19 cellular contexts compared by ENCODE assay signal in genomic region chr16:10332301-10332700, GRCh38. TPM values are rescaled to one million over a fixed set of nuclear protein-coding genes. Genes with fewer than 3 reads are reported as not detected.
A peak's percentile ranks its signal among the peaks of the same experiment; 100 is the strongest.
DNase-seq lines count a peak whose midpoint lies in the region; ATAC-seq, FAIRE-seq and TF ChIP-seq lines count a peak whose summit lies in the region.
"Had no signal": no experiment of that assay in that cellular context is flagged by ENCODE, and none has a peak within 500 bp of the region (broad histone marks: within the 10 kb centered on the region; RNA-seq: fewer than 3 reads in every experiment).

No MANE protein-coding gene starts in this region.

- TF ChIP-seq CTCF in cardiac muscle cell (IDR thresholded peaks at IDR 0.05; ENCODE audit: low read depth, low read length) = no peak
- TF ChIP-seq CTCF in pancreas (IDR thresholded peaks at IDR 0.05) = no peak

- DNase-seq in ELF-1 (ENCODE audit: low read depth, low spot score) (peak; percentile 74), RCC 7860 (ENCODE audit: low spot score) (peak; percentile 57), cardiac muscle cell (ENCODE audit: low read depth in 1 of 2, low spot score in 1 of 2) (peak in 1 of 2 donors; percentile 75), pancreas (peak in 2 of 6 donors; percentile 40 to 44), NCI-H146 (lab: John Stamatoyannopoulos, UW) (no peak), NCI-H748 (lab: John Stamatoyannopoulos, UW; ENCODE audit: unreplicated experiment) (no peak)
- DNase-seq: activated CD4-positive, CD25-positive, alpha-beta regulatory T cell; anterior cingulate cortex; colonic mucosa; DMS153; mammary epithelial cell; NCI-H1092 treated with DMSO at 0.1 percent for 48 hours; NCI-H69; stimulated activated CD4-positive, alpha-beta T cell treated with anti-CD3 and anti-CD28 coated beads, Interleukin-2, amount 100 ng/mL, for 24 hours; T-helper 1 cell had no signal

- H3K9me3 ChIP-seq in cardiac muscle cell (ENCODE audit: low read depth) (no peaks in the 10 kb centered on the region), pancreas (no peaks in the 10 kb centered on the region)
- H3K9me3 ChIP-seq: colonic mucosa, gastroesophageal sphincter had no signal

- H3K27ac ChIP-seq in cardiac muscle cell (peak overlapping the region; percentile 91), pancreas (peak overlapping the region in 3 of 4 donors; percentile 7 to 57 (median 34))
- H3K27ac ChIP-seq: colonic mucosa, gastroesophageal sphincter had no signal

- H3K4me3 ChIP-seq in cardiac muscle cell = no peak overlapping the region
- H3K4me3 ChIP-seq in pancreas = no peak overlapping the region
- H3K4me3 ChIP-seq: colonic mucosa, gastroesophageal sphincter had no signal

- H3K4me1 ChIP-seq in cardiac muscle cell (ENCODE audit: low read depth) (peaks cover 10% of the 10 kb centered on the region), pancreas (peaks cover 0 to 5% (median 3%) of the 10 kb centered on the region in 3 donors)
- H3K4me1 ChIP-seq: colonic mucosa, gastroesophageal sphincter had no signal

- H3K27me3 ChIP-seq in cardiac muscle cell = no peaks in the 10 kb centered on the region
- no peaks in the 10 kb centered on the region for H3K27me3 ChIP-seq in pancreas
- H3K27me3 ChIP-seq: colonic mucosa, gastroesophageal sphincter had no signal

- ATAC-seq in pancreas (peak; percentile 63 to 85 (median 76)), HG03354 (IDR thresholded peaks at IDR 0.05; ENCODE audit: poor library complexity, severe bottlenecking, unreplicated experiment) (no peak), HG03457 (IDR thresholded peaks at IDR 0.05; ENCODE audit: unreplicated experiment) (no peak)
- ATAC-seq: gastroesophageal sphincter, sciatic nerve had no signal

- H3K36me3 ChIP-seq in cardiac muscle cell (no peaks in the 10 kb centered on the region), pancreas (no peaks in the 10 kb centered on the region)
- H3K36me3 ChIP-seq: colonic mucosa, gastroesophageal sphincter had no signal

- FAIRE-seq in RCC 7860 (lab: Jason Lieb, UNC) = no peak
- FAIRE-seq in pancreas (lab: Jason Lieb, UNC) = no peak

- intact Hi-C loops in pancreas (cut with DNase I) = no loop called here

RNA-seq across cellular contexts. Expression of gene ATF7IP2, which starts 53.6 kb away (rescaled TPM):
- total RNA-seq in cardiac muscle cell (26.0 and 29.6 TPM in 2 replicates), pancreas (10 to 100 TPM; 11.0 to 17.4 (median 15.4) TPM)
- polyA plus RNA-seq in cardiac muscle cell (59.4 and 93.5 TPM in 2 replicates), pancreas (10 to 100 TPM; 27.6 to 37.4 TPM)

Comparison
In these comparisons a context has a peak if more than half of its experiments do, and no peak if none do; other contexts are left out.
1. DNase-seq: peak in ELF-1 (single experiment) and RCC 7860 (single experiment); none in NCI-H146 (single experiment) and NCI-H748 (single experiment).
2. ATAC-seq: peak in pancreas (4 of 4); none in HG03354 (single experiment) and HG03457 (single experiment).